15 cellular contexts compared by ENCODE assay signal in the genomic region with DNA sequence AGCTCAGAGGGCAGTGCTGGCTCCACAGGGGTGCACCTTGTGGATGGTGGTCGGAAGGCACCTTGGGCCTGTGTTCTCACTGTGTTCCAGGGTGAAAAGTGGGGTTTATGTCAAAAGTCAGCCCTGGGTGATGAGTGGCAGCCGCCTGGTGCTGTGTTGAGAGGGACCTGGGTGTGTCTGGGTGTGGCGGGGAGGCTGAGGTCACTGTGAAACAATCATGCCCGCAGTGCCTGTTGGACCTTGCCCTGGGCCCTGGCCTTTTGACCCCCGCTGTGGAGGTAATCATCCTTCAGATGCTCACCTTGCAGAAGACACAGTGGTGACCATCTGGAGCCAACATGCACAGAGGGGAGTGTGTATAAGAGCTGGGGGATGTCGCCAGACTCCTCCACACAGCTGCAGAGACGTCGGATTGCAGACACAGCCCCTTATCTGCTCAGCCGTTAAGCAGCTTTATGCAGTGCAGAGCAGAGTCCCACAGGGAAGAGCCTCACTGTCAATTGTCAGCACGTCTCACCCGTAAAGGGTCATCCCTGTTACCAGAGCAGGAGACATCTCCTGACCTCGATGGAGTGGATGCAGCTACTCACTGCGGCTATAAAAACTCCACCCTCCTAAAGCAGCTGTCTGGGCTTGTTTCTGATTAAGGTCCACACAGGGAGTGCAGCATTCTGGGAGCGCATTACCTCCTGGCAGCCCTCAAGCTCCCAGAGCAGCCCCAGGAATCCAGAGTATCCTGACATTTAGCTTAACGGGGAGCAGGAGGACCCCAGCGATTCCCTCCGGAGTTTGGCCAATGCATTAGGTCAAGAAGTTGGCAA.
DNase-seq lines count a peak whose midpoint lies in the region; ATAC-seq, FAIRE-seq and TF ChIP-seq lines count a peak whose summit lies in the region.
"Had no signal": no experiment of that assay in that cellular context is flagged by ENCODE, and none has a peak within 500 bp of the region (broad histone marks: within the 10 kb centered on the region; RNA-seq: fewer than 3 reads in every experiment).

No MANE protein-coding gene starts in this region.

- no peak overlapping the region for H3K27ac Mint-ChIP-seq in Calu3 (ENCODE audit: unreplicated experiment)
- H3K27ac Mint-ChIP-seq: activated CD4-positive, alpha-beta T cell treated with anti-CD3 and anti-CD28 coated beads, Interleukin-2, amount 10 ng/mL, durations not matched to agents 7 days and 5 days; naive B cell; T-cell had no signal

- 33% methylated on average over 17 of the region's 17 CpGs; no CpG with 5 or more reads in 1 of the 2 donors for WGBS in transverse colon (ENCODE audit: low coverage in 1 of 2), 2 donors

- in situ Hi-C loops in transverse colon (cut with MboI; ENCODE audit: low pct_ligation_motif_present in 1 of 4, low pct_unique_long_range_greater_than_20kb in 1 of 4, low sequenced_read_pairs in 3 of 4), result loop anchor here in 1 of 4 donors (25.0 kb wide), 1 partner anchor 130 kb away; no protein-coding TSS in a partner anchor

- ATAC-seq in mucosa of descending colon (peak; percentile 26), GM21737 (IDR thresholded peaks at IDR 0.05; ENCODE audit: unreplicated experiment) (no peak), HG03139 (IDR thresholded peaks at IDR 0.05; ENCODE audit: unreplicated experiment) (no peak)
- ATAC-seq: T-cell had no signal

- no peaks in the 10 kb centered on the region for H3K36me3 ChIP-seq in mucosa of descending colon (ENCODE audit: low read depth)
- H3K36me3 ChIP-seq in transverse colon, result no peaks in the 10 kb centered on the region
- H3K36me3 ChIP-seq: sigmoid colon had no signal

- no peaks in the 10 kb centered on the region for H3K27me3 Mint-ChIP-seq in Calu3 (ENCODE audit: unreplicated experiment)
- H3K27me3 Mint-ChIP-seq: activated CD4-positive, alpha-beta T cell treated with anti-CD3 and anti-CD28 coated beads, Interleukin-2, amount 10 ng/mL, durations not matched to agents 7 days and 5 days; naive B cell had no signal

- H3K4me1 ChIP-seq in mucosa of descending colon (ENCODE audit: low read depth), result no peaks in the 10 kb centered on the region
- H3K4me1 ChIP-seq in transverse colon, result peaks cover 0 to 9% (median 4%) of the 10 kb centered on the region in 4 donors

- TF ChIP-seq EP300 in transverse colon (IDR thresholded peaks at IDR 0.05; ENCODE audit: low read depth), result no peak

- TF ChIP-seq CTCF in Calu3 (IDR thresholded peaks at IDR 0.05; ENCODE audit: unreplicated experiment) (no peak), mucosa of descending colon (IDR thresholded peaks at IDR 0.05) (no peak), transverse colon (IDR thresholded peaks at IDR 0.05) (no peak)

- H3K9me3 ChIP-seq in mucosa of descending colon (peaks cover 20% of the 10 kb centered on the region), transverse colon (peaks cover 0 to 8% of the 10 kb centered on the region in 2 donors)
- H3K9me3 ChIP-seq: testis had no signal

- DNase-seq in Calu3 (peak; percentile 25), LHCN-M2 (ENCODE audit: low read depth) (peak; percentile 58), mucosa of descending colon (peak in 1 of 3 donors; percentile 19), NOMO-1 treated with DMSO at 0.1 percent for 48 hours (lab: John Stamatoyannopoulos, UW; ENCODE audit: unreplicated experiment) (no peak), transverse colon (no peak)
- DNase-seq: activated CD4-positive, alpha-beta T cell treated with anti-CD3 and anti-CD28 coated beads, Interleukin-2, amount 10 ng/mL, durations not matched to agents 7 days and 5 days; naive B cell; NCI-H1417 treated with DMSO at 0.1 percent for 48 hours; NCI-H774; sigmoid colon; T-cell; testis had no signal

- no peaks in the 10 kb centered on the region for H3K36me3 Mint-ChIP-seq in Calu3 (ENCODE audit: insufficient read depth, unreplicated experiment)

- no peaks in the 10 kb centered on the region for H3K27me3 ChIP-seq in transverse colon
- H3K27me3 ChIP-seq: sigmoid colon, testis had no signal

- H3K4me1 Mint-ChIP-seq in Calu3 (ENCODE audit: low read depth, unreplicated experiment), result peaks cover 19% of the 10 kb centered on the region
- H3K4me1 Mint-ChIP-seq: activated CD4-positive, alpha-beta T cell treated with anti-CD3 and anti-CD28 coated beads, Interleukin-2, amount 10 ng/mL, durations not matched to agents 7 days and 5 days; naive B cell; T-cell had no signal

- intact Hi-C loops in Calu3 (cut with micrococcal nuclease; ENCODE audit: unreplicated experiment) (loop anchor here (10.0 kb wide), 1 partner anchor 88 kb away; no protein-coding TSS in a partner anchor), mucosa of descending colon (cut with DNase I, micrococcal nuclease) (no loop called here), transverse colon (cut with DNase I; ENCODE audit: low total_unique reads) (no loop called here)

- H3K4me3 ChIP-seq in mucosa of descending colon (no peak overlapping the region), transverse colon (no peak overlapping the region)
- H3K4me3 ChIP-seq: sigmoid colon, testis had no signal

- no peak overlapping the region for H3K27ac ChIP-seq in transverse colon
- H3K27ac ChIP-seq: testis had no signal

- no peak for TF ChIP-seq POLR2A in transverse colon (IDR thresholded peaks at IDR 0.05)

- FAIRE-seq in endometrium (lab: Jason Lieb, UNC), result peak; percentile 18

- BruUV-seq in Calu3 (replicated peaks; lab: Mats Ljungman, UMichigan), result no TSS peak

- no peaks in the 10 kb centered on the region for H3K9me3 Mint-ChIP-seq in Calu3 (ENCODE audit: low read depth, unreplicated experiment)

- H3K4me3 Mint-ChIP-seq in Calu3 (ENCODE audit: low read depth, unreplicated experiment), result no peak overlapping the region
- H3K4me3 Mint-ChIP-seq: activated CD4-positive, alpha-beta T cell treated with anti-CD3 and anti-CD28 coated beads, Interleukin-2, amount 10 ng/mL, durations not matched to agents 7 days and 5 days; naive B cell; T-cell had no signal

- CTCF ChIA-PET in Calu3 (lab: Charles Lee), result no interaction called here

Comparison
In these comparisons a context has a peak if more than half of its experiments do, and no peak if none do; other contexts are left out.
1. DNase-seq: peak in Calu3 (single experiment) and LHCN-M2 (single experiment); none in NOMO-1 treated with DMSO at 0.1 percent for 48 hours (single experiment) and transverse colon (single experiment).